13 cellular contexts compared by ENCODE assay signal in genomic region chr2:37366773-37367172, GRCh38. TPM values are rescaled to one million over a fixed set of nuclear protein-coding genes. Genes with fewer than 3 reads are reported as not detected.
DNase-seq lines count a peak whose midpoint lies in the region; ATAC-seq and TF ChIP-seq lines count a peak whose summit lies in the region.
"Had no signal": no experiment of that assay in that cellular context is flagged by ENCODE, and none has a peak within 500 bp of the region (broad histone marks: within the 10 kb centered on the region; RNA-seq: fewer than 3 reads in every experiment).

No MANE protein-coding gene starts in this region.

- H3K27ac ChIP-seq in upper lobe of right lung = no peak overlapping the region
- H3K27ac ChIP-seq: epithelial cell of prostate, uterus had no signal

- no peaks in the 10 kb centered on the region for H3K9me3 ChIP-seq in upper lobe of right lung
- no peaks in the 10 kb centered on the region for H3K9me3 ChIP-seq in BE2C
- H3K9me3 ChIP-seq: adrenal gland, uterus had no signal

- TF ChIP-seq CTCF in upper lobe of right lung (IDR thresholded peaks at IDR 0.05) (no peak), BE2C (IDR thresholded peaks at IDR 0.05; ENCODE audit: low read depth, low read length) (no peak)

- ATAC-seq in esophagus mucosa (peak; percentile 43), upper lobe of right lung (peak; percentile 47), GM21360 (IDR thresholded peaks at IDR 0.05; ENCODE audit: unreplicated experiment) (no peak), HG03442 (IDR thresholded peaks at IDR 0.05; ENCODE audit: unreplicated experiment) (no peak)

- H3K4me3 ChIP-seq in upper lobe of right lung = no peak overlapping the region
- H3K4me3 ChIP-seq in BE2C (ENCODE audit: low read depth, low read length) = no peak overlapping the region
- H3K4me3 ChIP-seq: adrenal gland, uterus had no signal

- H3K4me1 ChIP-seq in upper lobe of right lung = no peaks in the 10 kb centered on the region
- H3K4me1 ChIP-seq in BE2C = peaks cover 1% of the 10 kb centered on the region
- H3K4me1 ChIP-seq: uterus had no signal

- H3K27me3 ChIP-seq in upper lobe of right lung (no peaks in the 10 kb centered on the region), BE2C (no peaks in the 10 kb centered on the region)
- H3K27me3 ChIP-seq: adrenal gland, uterus had no signal

- DNase-seq in stimulated activated CD4-positive, alpha-beta T cell treated with anti-CD3 and anti-CD28 coated beads, Interleukin-4, amount 100 ng/mL, for 24 hours = peak; percentile 35
- DNase-seq in stimulated activated CD4-positive, alpha-beta T cell treated with anti-CD3 and anti-CD28 coated beads, Interleukin-1b, Interleukin-23, amount 100 ng/mL, for 48 hours = no peak
- DNase-seq in SIG-M5 (lab: John Stamatoyannopoulos, UW) (peak; percentile 31), upper lobe of right lung (no peak), BE2C (no peak)
- DNase-seq: activated CD4-positive, alpha-beta T cell treated with anti-CD3 and anti-CD28 coated beads, Interleukin-2, amount 10 ng/mL, durations not matched to agents 7 days and 5 days; adrenal gland; posterior cingulate gyrus; uterus had no signal

- no peaks in the 10 kb centered on the region for H3K36me3 ChIP-seq in upper lobe of right lung
- H3K36me3 ChIP-seq in BE2C = no peaks in the 10 kb centered on the region
- H3K36me3 ChIP-seq: adrenal gland, uterus had no signal

- intact Hi-C loops in upper lobe of right lung (cut with DNase I) = no loop called here

RNA-seq across cellular contexts. Expression of gene QPCT, which starts 22.3 kb away (rescaled TPM):
- total RNA-seq in esophagus mucosa (5.9 TPM), upper lobe of right lung (4.9 TPM)
- polyA plus RNA-seq in BE2C (2012; ENCODE audit: insufficient read depth, insufficient read length, low read depth) = 7.5 TPM
- total RNA-seq: activated CD4-positive, alpha-beta T cell treated with anti-CD3 and anti-CD28 coated beads, Interleukin-2, amount 10 ng/mL, durations not matched to agents 7 days and 5 days had no signal

RNA-seq across cellular contexts. Expression of gene PRKD3, which starts 42.1 kb away (rescaled TPM):
- total RNA-seq in esophagus mucosa (17.4 TPM), upper lobe of right lung (43.6 TPM)
- polyA plus RNA-seq in BE2C (2012; ENCODE audit: insufficient read depth, insufficient read length, low read depth) = 24.5 TPM

Comparison
In these comparisons a context has a peak if more than half of its experiments do, and no peak if none do; other contexts are left out.
1. DNase-seq: peak in stimulated activated CD4-positive, alpha-beta T cell treated with anti-CD3 and anti-CD28 coated beads, Interleukin-4, amount 100 ng/mL, for 24 hours (single experiment) and SIG-M5 (single experiment); none in stimulated activated CD4-positive, alpha-beta T cell treated with anti-CD3 and anti-CD28 coated beads, Interleukin-1b, Interleukin-23, amount 100 ng/mL, for 48 hours (single experiment), upper lobe of right lung (single experiment) and BE2C (single experiment).
2. ATAC-seq: peak in esophagus mucosa (single experiment) and upper lobe of right lung (single experiment); none in GM21360 (single experiment) and HG03442 (single experiment).